18 cellular contexts compared by ENCODE assay signal in genomic region chr7:133704436-133704835, GRCh38.
"Had no signal": no experiment of that assay in that cellular context is flagged by ENCODE, and none has a peak within 500 bp of the region (broad histone marks: within the 10 kb centered on the region; RNA-seq: fewer than 3 reads in every experiment).

No MANE protein-coding gene starts in this region.

- H2AFZ ChIP-seq: hepatocyte had no signal

- H3K36me3 Mint-ChIP-seq: activated naive CD8-positive, alpha-beta T cell treated with anti-CD3 and anti-CD28 coated beads, Interleukin-2, amount 10 ng/mL, durations not matched to agents 7 days and 5 days had no signal

- H3K36me3 ChIP-seq: left lung, prostate gland, upper lobe of right lung had no signal

- H3K4me1 ChIP-seq: left lung, prostate gland, upper lobe of right lung had no signal

- H3K79me2 ChIP-seq: hepatocyte had no signal

- H3K27me3 Mint-ChIP-seq: activated B cell treated with CpG ODN at 0.5 μM for 24 hours; activated naive CD8-positive, alpha-beta T cell treated with anti-CD3 and anti-CD28 coated beads, Interleukin-2, amount 10 ng/mL, durations not matched to agents 7 days and 5 days; stimulated activated naive CD8-positive, alpha-beta T cell treated with anti-CD3 and anti-CD28 coated beads, Interleukin-15, amount 100 ng/mL, for 72 hours had no signal

- H3K27ac ChIP-seq: hepatocyte, left lung, prostate gland, upper lobe of right lung had no signal

- H3K4me2 ChIP-seq: hepatocyte had no signal

- ATAC-seq: left lung; right cardiac atrium; stimulated activated naive CD8-positive, alpha-beta T cell treated with anti-CD3 and anti-CD28 coated beads, Interleukin-15, amount 100 ng/mL, for 72 hours; upper lobe of right lung had no signal

- H3K9me3 Mint-ChIP-seq: activated B cell treated with CpG ODN at 0.5 μM for 24 hours; activated T-helper 1 cell treated with anti-CD3 and anti-CD28 coated beads, Interleukin-12 subunit alpha, Interleukin-12 subunit beta, Interleukin-2, Interleukin-4 antibody, amounts not matched to agents 30 ng/mL and 10 ng/mL and 1 ng/mL, durations not matched to agents 14 hours and 24 hours and 36 hours; nephron; stimulated activated naive CD8-positive, alpha-beta T cell treated with anti-CD3 and anti-CD28 coated beads, Interleukin-15, amount 100 ng/mL, for 72 hours had no signal

- DNase-seq: activated B cell treated with CpG ODN at 0.5 μM for 24 hours; activated CD4-positive, alpha-beta T cell treated with anti-CD3 and anti-CD28 coated beads, Interleukin-2, amount 50 U/mL, for 1 hour; activated CD8-positive, alpha-beta memory T cell treated with anti-CD3 and anti-CD28 coated beads for 24 hours; activated naive CD8-positive, alpha-beta T cell treated with anti-CD3 and anti-CD28 coated beads, Interleukin-2, amount 10 ng/mL, durations not matched to agents 7 days and 5 days; dermis blood vessel endothelial cell; erythroblast; islet precursor cell; left lung; mesendoderm; right cardiac atrium; stimulated activated CD4-positive, alpha-beta T cell treated with anti-CD3 and anti-CD28 coated beads, Interleukin-1b, Interleukin-23, amount 100 ng/mL, for 48 hours; stimulated activated naive CD8-positive, alpha-beta T cell treated with anti-CD3 and anti-CD28 coated beads, Interleukin-15, amount 100 ng/mL, for 72 hours; T-helper 2 cell; upper lobe of right lung had no signal

- H3K27me3 ChIP-seq: hepatocyte, left lung, upper lobe of right lung had no signal

- H3K4me3 ChIP-seq: hepatocyte, left lung, prostate gland, upper lobe of right lung had no signal

- H3K4me3 Mint-ChIP-seq: activated B cell treated with CpG ODN at 0.5 μM for 24 hours; activated naive CD8-positive, alpha-beta T cell treated with anti-CD3 and anti-CD28 coated beads, Interleukin-2, amount 10 ng/mL, durations not matched to agents 7 days and 5 days; activated T-helper 1 cell treated with anti-CD3 and anti-CD28 coated beads, Interleukin-12 subunit alpha, Interleukin-12 subunit beta, Interleukin-2, Interleukin-4 antibody, amounts not matched to agents 30 ng/mL and 10 ng/mL and 1 ng/mL, durations not matched to agents 14 hours and 24 hours and 36 hours; nephron; stimulated activated naive CD8-positive, alpha-beta T cell treated with anti-CD3 and anti-CD28 coated beads, Interleukin-15, amount 100 ng/mL, for 72 hours had no signal

- H3K9me3 ChIP-seq: left lung, prostate gland, upper lobe of right lung had no signal

- H3K27ac Mint-ChIP-seq: activated B cell treated with CpG ODN at 0.5 μM for 24 hours; activated naive CD8-positive, alpha-beta T cell treated with anti-CD3 and anti-CD28 coated beads, Interleukin-2, amount 10 ng/mL, durations not matched to agents 7 days and 5 days; activated T-helper 1 cell treated with anti-CD3 and anti-CD28 coated beads, Interleukin-12 subunit alpha, Interleukin-12 subunit beta, Interleukin-2, Interleukin-4 antibody, amounts not matched to agents 30 ng/mL and 10 ng/mL and 1 ng/mL, durations not matched to agents 14 hours and 24 hours and 36 hours; stimulated activated naive CD8-positive, alpha-beta T cell treated with anti-CD3 and anti-CD28 coated beads, Interleukin-15, amount 100 ng/mL, for 72 hours had no signal

- H3K4me1 Mint-ChIP-seq: activated B cell treated with CpG ODN at 0.5 μM for 24 hours; stimulated activated naive CD8-positive, alpha-beta T cell treated with anti-CD3 and anti-CD28 coated beads, Interleukin-15, amount 100 ng/mL, for 72 hours had no signal
